10 cellular contexts compared by ENCODE assay signal in the genomic region with DNA sequence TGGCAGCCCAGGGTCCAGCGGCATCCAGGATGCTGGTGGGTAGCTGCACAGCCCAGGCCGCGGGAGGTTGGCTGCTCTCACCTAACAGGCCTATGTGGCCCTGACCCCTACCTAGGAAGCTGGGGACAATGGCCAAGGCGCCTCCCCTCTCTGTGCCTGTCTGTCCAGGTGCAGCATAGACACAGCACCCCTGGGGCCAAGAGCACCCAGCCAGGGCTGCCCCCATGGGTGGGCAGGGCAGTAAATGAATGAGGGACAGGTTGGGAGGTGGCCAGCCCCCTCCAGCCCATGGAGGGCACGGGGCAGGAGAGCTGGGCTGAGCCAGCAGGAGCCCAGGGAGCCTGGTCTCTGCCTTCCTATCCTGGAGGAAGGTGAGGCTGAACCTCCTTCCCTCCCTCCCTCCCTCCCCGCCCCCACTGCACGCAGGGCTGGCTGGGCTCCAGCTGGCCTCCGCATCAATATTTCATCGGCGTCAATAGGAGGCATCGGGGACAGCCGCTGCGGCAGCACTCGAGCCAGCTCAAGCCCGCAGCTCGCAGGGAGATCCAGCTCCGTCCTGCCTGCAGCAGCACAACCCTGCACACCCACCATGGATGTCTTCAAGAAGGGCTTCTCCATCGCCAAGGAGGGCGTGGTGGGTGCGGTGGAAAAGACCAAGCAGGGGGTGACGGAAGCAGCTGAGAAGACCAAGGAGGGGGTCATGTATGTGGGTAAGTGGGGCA. TPM values are rescaled to one million over a fixed set of nuclear protein-coding genes. Genes with fewer than 3 reads are reported as not detected.
DNase-seq lines count a peak whose midpoint lies in the region; ATAC-seq and TF ChIP-seq lines count a peak whose summit lies in the region.
"Had no signal": no experiment of that assay in that cellular context is flagged by ENCODE, and none has a peak within 500 bp of the region (broad histone marks: within the 10 kb centered on the region; RNA-seq: fewer than 3 reads in every experiment).

A gene (plus strand): TSS at position 491 of the 722 bp plus-strand sequence. CDS start 99 bp downstream, at position 590.

- DNase-seq in NCI-H1436 (lab: John Stamatoyannopoulos, UW) (peak; percentile 44), NCI-H1436 treated with DMSO at 0.1 percent for 48 hours (lab: John Stamatoyannopoulos, UW) (no peak), lung (ENCODE audit: low spot score) (no peak), thyroid gland (peak in 1 of 2 donors; percentile 25), NCI-H187 (lab: John Stamatoyannopoulos, UW) (no peak)
- DNase-seq: activated T-cell treated with anti-CD3 and anti-CD28 coated beads for 4 hours, NCI-H2081 had no signal

- TF ChIP-seq CTCF in lung (IDR thresholded peaks at IDR 0.05; ENCODE audit: control extremely low read depth, extremely low read depth), result no peak
- TF ChIP-seq CTCF in thyroid gland (IDR thresholded peaks at IDR 0.05), result no peak

- H3K36me3 ChIP-seq in lung (ENCODE audit: control insufficient read depth in 2 of 2, insufficient read depth in 2 of 2, low read length in 2 of 2) (no peaks in the 10 kb centered on the region), thyroid gland (no peaks in the 10 kb centered on the region)

- peak within 1 kb of the TSS; percentile 67 for H3K27ac ChIP-seq in cingulate gyrus (ENCODE audit: low read depth, low read length)
- peak within 1 kb of the TSS; percentile 84 to 87 for H3K27ac ChIP-seq in lung (ENCODE audit: low read depth in 1 of 2, low read length in 1 of 2)
- H3K27ac ChIP-seq in thyroid gland, result peak within 1 kb of the TSS; percentile 61 to 85 (median 69)

- H3K4me3 ChIP-seq in lung, result peak within 1 kb of the TSS; percentile 43
- peak within 1 kb of the TSS in 1 of 3 donors; percentile 13 for H3K4me3 ChIP-seq in thyroid gland (replicated peaks in 1 of 3)

- H3K27me3 ChIP-seq in lung (ENCODE audit: control insufficient read depth, insufficient read depth) (no peaks in the 10 kb centered on the region), thyroid gland (no peaks in the 10 kb centered on the region)

- H3K9me3 ChIP-seq in lung (ENCODE audit: control insufficient read depth in 2 of 2, insufficient read depth in 1 of 2, low read length in 1 of 2) (no peaks in the 10 kb centered on the region), thyroid gland (no peaks in the 10 kb centered on the region)

- H3K4me1 ChIP-seq in lung (ENCODE audit: control insufficient read depth in 2 of 2, insufficient read depth in 2 of 2, low read length in 2 of 2) (peaks cover 0 to 41% of the 10 kb centered on the region in 2 donors), thyroid gland (peaks cover 7 to 57% of the 10 kb centered on the region in 2 donors)

- TF ChIP-seq POLR2A in thyroid gland (IDR thresholded peaks at IDR 0.05), result no peak

- intact Hi-C loops in thyroid gland (cut with DNase I), result no loop called here

- ATAC-seq in lung (ENCODE audit: insufficient read depth, low FRiP score) (no peak), GM18511 (IDR thresholded peaks at IDR 0.05; ENCODE audit: unreplicated experiment) (no peak), GM18517 (IDR thresholded peaks at IDR 0.05; ENCODE audit: unreplicated experiment) (no peak)

- 33 to 53% methylated on average over 19 to 21 of the region's 21 CpGs for WGBS in lung, 2 donors
- 25 to 33% methylated on average over 8 to 16 of the region's 21 CpGs for WGBS in thyroid gland, 2 donors

RNA-seq across cellular contexts. Expression of the gene that starts here (rescaled TPM):
- 10 to 100 TPM in 1 of 2 donors, 1 to 10 TPM in 1; 2.3 to 23.0 TPM for total RNA-seq in lung
- polyA plus RNA-seq in lung, result 10 to 100 TPM in 1 of 2 donors, 1 to 10 TPM in 1; 5.5 to 32.8 TPM
- total RNA-seq in thyroid gland, result 10 to 100 TPM; 11.5 to 40.2 (median 23.1) TPM
